ENCODE assay signal across 1 cellular context in the genomic region with DNA sequence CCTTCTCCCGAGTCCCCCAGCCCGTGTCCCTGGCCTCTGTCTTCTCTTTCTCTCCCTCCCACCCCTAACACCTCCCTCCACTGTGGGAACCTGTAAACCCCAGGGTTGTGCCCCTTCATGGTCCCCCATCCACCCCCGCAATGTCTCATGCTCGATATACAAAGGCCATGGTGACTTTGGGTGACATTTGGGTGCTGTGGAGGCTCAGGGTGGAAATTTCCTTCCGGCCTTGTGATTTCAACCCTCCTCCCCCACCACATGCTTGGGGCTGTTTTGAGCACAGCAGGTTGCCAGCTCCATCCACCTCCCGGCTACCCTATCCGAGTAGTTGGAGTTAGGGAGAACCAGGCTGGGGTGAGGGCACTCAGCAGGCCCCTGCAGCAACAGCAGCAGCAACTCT.
A peak's percentile ranks its signal among the peaks of the same experiment; 100 is the strongest.
TF ChIP-seq lines count a peak whose summit lies in the region.

No MANE protein-coding gene starts in this region.

TF ChIP-seq in K562, 482 proteins besides CTCF, POLR2A, EP300 and RAD21:
- TF ChIP-seq, protein P1, sequence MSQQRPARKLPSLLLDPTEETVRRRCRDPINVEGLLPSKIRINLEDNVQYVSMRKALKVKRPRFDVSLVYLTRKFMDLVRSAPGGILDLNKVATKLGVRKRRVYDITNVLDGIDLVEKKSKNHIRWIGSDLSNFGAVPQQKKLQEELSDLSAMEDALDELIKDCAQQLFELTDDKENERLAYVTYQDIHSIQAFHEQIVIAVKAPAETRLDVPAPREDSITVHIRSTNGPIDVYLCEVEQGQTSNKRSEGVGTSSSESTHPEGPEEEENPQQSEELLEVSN (IDR thresholded peaks at IDR 0.05; ENCODE audit: borderline replicate concordance in 1 of 2, extremely low read depth in 1 of 2, insufficient read depth in 1 of 2, insufficient read length in 1 of 2, low read depth in 1 of 2, low read length in 1 of 2, poor library complexity in 1 of 2, severe bottlenecking in 1 of 2): no peak
- TF ChIP-seq EGR1 (conservative IDR thresholded peaks at IDR 0.05): peak; percentile 30
- TF ChIP-seq, protein P2, sequence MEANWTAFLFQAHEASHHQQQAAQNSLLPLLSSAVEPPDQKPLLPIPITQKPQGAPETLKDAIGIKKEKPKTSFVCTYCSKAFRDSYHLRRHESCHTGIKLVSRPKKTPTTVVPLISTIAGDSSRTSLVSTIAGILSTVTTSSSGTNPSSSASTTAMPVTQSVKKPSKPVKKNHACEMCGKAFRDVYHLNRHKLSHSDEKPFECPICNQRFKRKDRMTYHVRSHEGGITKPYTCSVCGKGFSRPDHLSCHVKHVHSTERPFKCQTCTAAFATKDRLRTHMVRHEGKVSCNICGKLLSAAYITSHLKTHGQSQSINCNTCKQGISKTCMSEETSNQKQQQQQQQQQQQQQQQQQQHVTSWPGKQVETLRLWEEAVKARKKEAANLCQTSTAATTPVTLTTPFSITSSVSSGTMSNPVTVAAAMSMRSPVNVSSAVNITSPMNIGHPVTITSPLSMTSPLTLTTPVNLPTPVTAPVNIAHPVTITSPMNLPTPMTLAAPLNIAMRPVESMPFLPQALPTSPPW (CRISPR knock-in tag; IDR thresholded peaks at IDR 0.05): peak; percentile 20; the same call in 1 of the 2 replicates
- TF ChIP-seq SMAD4 (CRISPR knock-in tag; conservative IDR thresholded peaks at IDR 0.05): no peak
